ENCODE assay signal across 9 cellular contexts in the genomic region with DNA sequence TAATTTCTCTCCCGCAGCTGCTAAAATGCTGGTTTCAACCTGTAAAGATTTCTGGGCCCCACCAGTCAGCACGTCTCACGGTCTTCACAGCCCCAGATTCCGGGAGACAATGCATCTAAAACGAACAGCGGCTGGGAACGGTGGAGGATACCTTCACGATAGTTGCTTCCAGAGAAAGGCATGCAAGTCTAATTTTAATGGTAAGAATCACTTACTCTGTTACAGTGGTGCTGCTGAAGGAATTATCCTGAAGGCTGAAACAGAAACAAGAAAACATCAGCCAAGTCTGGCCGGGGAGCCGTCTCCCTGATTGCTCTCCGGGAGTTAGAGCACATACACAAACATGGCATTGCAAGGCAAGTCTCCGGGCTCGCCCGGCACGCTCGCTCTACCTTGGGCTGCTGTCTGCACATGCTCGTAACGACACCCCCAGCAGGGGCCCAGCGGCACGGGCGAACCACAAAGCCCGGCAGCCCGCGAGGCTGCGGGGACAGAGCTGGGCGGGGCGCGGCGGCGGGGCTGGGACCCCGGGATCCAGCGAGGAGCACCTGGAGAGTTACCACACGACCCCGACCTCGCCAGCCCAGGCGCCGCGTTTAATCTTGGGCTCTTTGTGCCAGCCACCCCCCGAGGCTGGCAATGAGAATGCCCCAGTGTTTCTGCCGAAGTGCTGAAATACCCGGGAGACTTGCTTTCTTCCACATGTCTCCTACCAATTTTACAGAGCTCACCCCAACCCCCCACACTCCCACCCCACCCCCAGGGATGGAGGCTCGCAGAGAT. TPM values are rescaled to one million over a fixed set of nuclear protein-coding genes. Genes with fewer than 3 reads are reported as not detected.
DNase-seq lines count a peak whose midpoint lies in the region; ATAC-seq, FAIRE-seq and TF ChIP-seq lines count a peak whose summit lies in the region.
"Had no signal": no experiment of that assay in that cellular context is flagged by ENCODE, and none has a peak within 500 bp of the region (broad histone marks: within the 10 kb centered on the region; RNA-seq: fewer than 3 reads in every experiment).

A gene (minus strand): TSS at position 366 of the 783 bp plus-strand sequence. CDS start 89 bp downstream, at position 277.

- FAIRE-seq in HTR-8/SVneo (lab: Jason Lieb, UNC) = no peak
- FAIRE-seq: A204.1 had no signal

- no peaks in the 10 kb centered on the region for H3K4me1 ChIP-seq in effector memory CD4-positive, alpha-beta T cell (ENCODE audit: control insufficient read depth, insufficient read depth, low read length, poor library complexity, severe bottlenecking)

- no peaks in the 10 kb centered on the region for H3K27me3 ChIP-seq in effector memory CD4-positive, alpha-beta T cell (replicated peaks; ENCODE audit: control insufficient read depth, insufficient read depth, low read length, poor library complexity, severe bottlenecking)

- H3K9me3 ChIP-seq in effector memory CD4-positive, alpha-beta T cell (ENCODE audit: control insufficient read depth, low read length) = no peaks in the 10 kb centered on the region

- H3K27ac ChIP-seq in effector memory CD4-positive, alpha-beta T cell (ENCODE audit: insufficient read depth, low read length, poor library complexity, severe bottlenecking) = no peak within 1 kb of the TSS

- in situ Hi-C loops in SK-MEL-5 (cut with HindIII; ENCODE audit: low pct_unique_long_range_greater_than_20kb, low sequenced_read_pairs) = no loop called here

- H3K36me3 ChIP-seq in effector memory CD4-positive, alpha-beta T cell (ENCODE audit: control insufficient read depth, insufficient read depth, low read length) = no peaks in the 10 kb centered on the region

- DNase-seq in NCI-H1417 (lab: John Stamatoyannopoulos, UW) = peak; percentile 69 to 90 (median 83)
- no peak for DNase-seq in NCI-H1417 treated with DMSO at 0.1 percent for 48 hours (lab: John Stamatoyannopoulos, UW)
- DNase-seq in HTR-8/SVneo (ENCODE audit: insufficient read length, low spot score) = peak; percentile 40
- peak; percentile 7 for DNase-seq in SK-MEL-5 (ENCODE audit: low read depth, low spot score)
- DNase-seq in effector memory CD4-positive, alpha-beta T cell = no peak
- peak; percentile 47 to 93 for DNase-seq in lower leg skin (ENCODE audit: low spot score in 2 of 2)

- H3K4me3 ChIP-seq in effector memory CD4-positive, alpha-beta T cell (ENCODE audit: insufficient read depth, low read depth, low read length, poor library complexity, severe bottlenecking) = peak within 1 kb of the TSS; percentile 30
- H3K4me3 ChIP-seq in lower leg skin (ENCODE audit: low read depth, poor library complexity, severe bottlenecking) = peak within 1 kb of the TSS; percentile 17

- TF ChIP-seq CTCF in lower leg skin (IDR thresholded peaks at IDR 0.05) (no peak), subcutaneous adipose tissue (IDR thresholded peaks at IDR 0.05; ENCODE audit: low read depth) (no peak)

- WGBS in lower leg skin, 2 donors = 0 to 2% methylated on average over 26 to 41 of the region's 42 CpGs

- intact Hi-C loops in lower leg skin (cut with DNase I; ENCODE audit: low total_unique reads) = no loop called here

- TF ChIP-seq POLR2A in lower leg skin (IDR thresholded peaks at IDR 0.05) = no peak

- no peak for ATAC-seq in HG02840 (IDR thresholded peaks at IDR 0.05; ENCODE audit: low FRiP score, unreplicated experiment)

RNA-seq across cellular contexts. Expression of the gene that starts here (rescaled TPM):
- 0.21 and 0.67 TPM in 2 replicates for total RNA-seq in SK-MEL-5 (2014; rRNA removed; shearing (Covaris generic))
- 0.16 and 1.5 TPM in 2 replicates for polyA plus RNA-seq in SK-MEL-5 (2015; cell fraction: cytosol; rRNA removed)
- polyA plus RNA-seq in SK-MEL-5 (2015; cell fraction: nucleus; rRNA removed) = 1.4 and 2.4 TPM in 2 replicates
- total RNA-seq in lower leg skin = 10 to 100 TPM in 2 of 4 donors, 1 to 10 TPM in 2; 5.0 to 18.5 (median 9.7) TPM
- total RNA-seq in subcutaneous adipose tissue = 10 to 100 TPM; 11.4 to 29.5 (median 22.0) TPM

Comparison
In these comparisons a context has a peak if more than half of its experiments do, and no peak if none do; other contexts are left out.
1. DNase-seq: peak in NCI-H1417 (3 of 3), HTR-8/SVneo (single experiment), SK-MEL-5 (single experiment) and lower leg skin (2 of 2); none in NCI-H1417 treated with DMSO at 0.1 percent for 48 hours (single experiment) and effector memory CD4-positive, alpha-beta T cell (0 of 3).